ENCODE assay signal across 8 cellular contexts in genomic region chr15:58748787-58749531, GRCh38. TPM values are rescaled to one million over a fixed set of nuclear protein-coding genes. Genes with fewer than 3 reads are reported as not detected.
DNase-seq lines count a peak whose midpoint lies in the region; ATAC-seq and TF ChIP-seq lines count a peak whose summit lies in the region.

No MANE protein-coding gene starts in this region.

- H3K27me3 Mint-ChIP-seq in CD8-positive, alpha-beta T cell (ENCODE audit: low read depth) = no peaks in the 10 kb centered on the region
- H3K27me3 Mint-ChIP-seq in activated naive CD8-positive, alpha-beta T cell treated with anti-CD3 and anti-CD28 coated beads, Interleukin-2, amount 50 U/mL, for 24 hours = no peaks in the 10 kb centered on the region
- H3K27me3 Mint-ChIP-seq in progenitor cell of endocrine pancreas = no peaks in the 10 kb centered on the region

- no peaks in the 10 kb centered on the region for H3K36me3 ChIP-seq in CD8-positive, alpha-beta T cell (ENCODE audit: insufficient read depth, low read length)
- no peaks in the 10 kb centered on the region for H3K36me3 ChIP-seq in SK-N-MC (ENCODE audit: insufficient read depth, low read length)
- no peaks in the 10 kb centered on the region for H3K36me3 ChIP-seq in left ventricle myocardium inferior

- peaks cover 46% of the 10 kb centered on the region for H3K4me1 Mint-ChIP-seq in CD8-positive, alpha-beta T cell (ENCODE audit: low read depth)
- H3K4me1 Mint-ChIP-seq in activated naive CD8-positive, alpha-beta T cell treated with anti-CD3 and anti-CD28 coated beads, Interleukin-2, amount 50 U/mL, for 24 hours = peaks cover 40% of the 10 kb centered on the region
- H3K4me1 Mint-ChIP-seq in progenitor cell of endocrine pancreas (ENCODE audit: low read depth) = peaks cover 22% of the 10 kb centered on the region

- peak in 6 of 7 experiments; percentile 22 to 66 (median 45) for DNase-seq in CD8-positive, alpha-beta T cell
- DNase-seq in SK-N-MC (ENCODE audit: low read depth, low spot score) (no peak), left ventricle myocardium inferior (peak; percentile 61), progenitor cell of endocrine pancreas (ENCODE audit: low spot score, unreplicated experiment) (peak; percentile 54), NCI-H446 treated with DMSO at 0.1 percent for 48 hours (lab: John Stamatoyannopoulos, UW) (no peak)
- DNase-seq in activated naive CD8-positive, alpha-beta T cell treated with anti-CD3 and anti-CD28 coated beads, Interleukin-2, amount 50 U/mL, for 24 hours = peak; percentile 53

- H3K9ac ChIP-seq in SK-N-MC (ENCODE audit: insufficient read length) = peak overlapping the region; percentile 65

- H3K27me3 ChIP-seq in CD8-positive, alpha-beta T cell (ENCODE audit: insufficient read depth, low read length) = no peaks in the 10 kb centered on the region
- H3K27me3 ChIP-seq in left ventricle myocardium inferior (ENCODE audit: low read depth) = no peaks in the 10 kb centered on the region

- peak; percentile 18 for ATAC-seq in CD8-positive, alpha-beta T cell
- peak; percentile 33 for ATAC-seq in GM19452 (IDR thresholded peaks at IDR 0.05; ENCODE audit: unreplicated experiment)
- ATAC-seq in HG03520 (IDR thresholded peaks at IDR 0.05; ENCODE audit: unreplicated experiment) = peak; percentile 22
- peak; percentile 8 for ATAC-seq in activated naive CD8-positive, alpha-beta T cell treated with anti-CD3 and anti-CD28 coated beads, Interleukin-2, amount 50 U/mL, for 24 hours

- POLR2A ChIA-PET in CD8-positive, alpha-beta T cell (lab: Charles Lee) = interaction anchor here (1.1 to 5.4 kb wide), 2 partner anchors 12 to 21 kb away, joined by 4 to 62 read pairs; partner anchors contain the start of gene MINDY2

- no peaks in the 10 kb centered on the region for H3K9me3 Mint-ChIP-seq in CD8-positive, alpha-beta T cell
- no peaks in the 10 kb centered on the region for H3K9me3 Mint-ChIP-seq in activated naive CD8-positive, alpha-beta T cell treated with anti-CD3 and anti-CD28 coated beads, Interleukin-2, amount 50 U/mL, for 24 hours
- no peaks in the 10 kb centered on the region for H3K9me3 Mint-ChIP-seq in progenitor cell of endocrine pancreas (ENCODE audit: low read depth)

- peaks cover 11% of the 10 kb centered on the region for H3K36me3 Mint-ChIP-seq in CD8-positive, alpha-beta T cell
- peaks cover 8% of the 10 kb centered on the region for H3K36me3 Mint-ChIP-seq in activated naive CD8-positive, alpha-beta T cell treated with anti-CD3 and anti-CD28 coated beads, Interleukin-2, amount 50 U/mL, for 24 hours (ENCODE audit: low read depth)
- H3K36me3 Mint-ChIP-seq in progenitor cell of endocrine pancreas (ENCODE audit: insufficient read depth) = no peaks in the 10 kb centered on the region

- CTCF ChIA-PET in CD8-positive, alpha-beta T cell (lab: Charles Lee) = interaction anchor here (0.9 to 2.5 kb wide), 4 partner anchors 9 to 479 kb away, joined by 3 to 8 read pairs (median 3); partner anchors contain the start of gene MINDY2

- H3K4me1 ChIP-seq in CD8-positive, alpha-beta T cell (ENCODE audit: insufficient read depth, low read length) = peaks cover 27% of the 10 kb centered on the region
- H3K4me1 ChIP-seq in left ventricle myocardium inferior = peaks cover 56% of the 10 kb centered on the region

- peak overlapping the region; percentile 78 for H3K27ac ChIP-seq in CD8-positive, alpha-beta T cell (ENCODE audit: low read depth, low read length)
- H3K27ac ChIP-seq in SK-N-MC = peak overlapping the region; percentile 91
- peak overlapping the region; percentile 98 for H3K27ac ChIP-seq in left ventricle myocardium inferior (replicated peaks)

- intact Hi-C loops in CD8-positive, alpha-beta T cell (cut with DNase I, micrococcal nuclease) = loop anchor here (1.0 to 10.0 kb wide), 7 partner anchors 22 to 908 kb away; partner anchors contain the start of genes MINDY2 (in 2 of the 2), GTF2A2 (in 1 of the 2), RNF111 (in 1 of the 2) and SLTM (in 1 of the 2)
- intact Hi-C loops in left ventricle myocardium inferior (cut with micrococcal nuclease) = loop anchor here (10.0 kb wide), 1 partner anchor 64 kb away; no protein-coding TSS in a partner anchor

- H3K4me3 Mint-ChIP-seq in CD8-positive, alpha-beta T cell = peak overlapping the region; percentile 98
- peak overlapping the region; percentile 95 for H3K4me3 Mint-ChIP-seq in activated naive CD8-positive, alpha-beta T cell treated with anti-CD3 and anti-CD28 coated beads, Interleukin-2, amount 50 U/mL, for 24 hours
- peak overlapping the region; percentile 99 for H3K4me3 Mint-ChIP-seq in progenitor cell of endocrine pancreas (ENCODE audit: low read depth)

- no peak for TF ChIP-seq CTCF in CD8-positive, alpha-beta T cell (IDR thresholded peaks at IDR 0.05)
- TF ChIP-seq CTCF in left ventricle myocardium inferior (IDR thresholded peaks at IDR 0.05; ENCODE audit: borderline replicate concordance) (no peak), progenitor cell of endocrine pancreas (IDR thresholded peaks at IDR 0.05; ENCODE audit: unreplicated experiment) (no peak)

- H3K9me3 ChIP-seq in CD8-positive, alpha-beta T cell (ENCODE audit: low read length) = no peaks in the 10 kb centered on the region
- H3K9me3 ChIP-seq in SK-N-MC (ENCODE audit: low read depth, low read length) (no peaks in the 10 kb centered on the region), left ventricle myocardium inferior (replicated peaks) (no peaks in the 10 kb centered on the region)

- peak overlapping the region; percentile 98 for H3K4me3 ChIP-seq in CD8-positive, alpha-beta T cell (ENCODE audit: low read depth, low read length)
- H3K4me3 ChIP-seq in SK-N-MC = peak overlapping the region; percentile 80
- peak overlapping the region; percentile 89 for H3K4me3 ChIP-seq in left ventricle myocardium inferior

- peak overlapping the region; percentile 96 for H3K27ac Mint-ChIP-seq in CD8-positive, alpha-beta T cell
- peak overlapping the region; percentile 89 for H3K27ac Mint-ChIP-seq in activated naive CD8-positive, alpha-beta T cell treated with anti-CD3 and anti-CD28 coated beads, Interleukin-2, amount 50 U/mL, for 24 hours
- H3K27ac Mint-ChIP-seq in progenitor cell of endocrine pancreas = peak overlapping the region; percentile 99

RNA-seq across cellular contexts. Expression of gene ADAM10, which starts 0.5 kb away (rescaled TPM):
- total RNA-seq in CD8-positive, alpha-beta T cell = 10 to 100 TPM; 64.2 to 67.8 TPM
- 74.0 TPM for total RNA-seq in left ventricle myocardium inferior
- total RNA-seq in progenitor cell of endocrine pancreas = 237 and 238 TPM in 2 replicates

RNA-seq across cellular contexts. Expression of gene MINDY2, which starts 22.1 kb away (rescaled TPM):
- total RNA-seq in CD8-positive, alpha-beta T cell = 1 to 10 TPM; 4.7 to 4.9 TPM
- total RNA-seq in left ventricle myocardium inferior = 40.5 TPM
- 23.1 and 27.1 TPM in 2 replicates for total RNA-seq in progenitor cell of endocrine pancreas

Comparison
In these comparisons a context has a peak if more than half of its experiments do, and no peak if none do; other contexts are left out.
1. DNase-seq: peak in CD8-positive, alpha-beta T cell (6 of 7), activated naive CD8-positive, alpha-beta T cell treated with anti-CD3 and anti-CD28 coated beads, Interleukin-2, amount 50 U/mL, for 24 hours (single experiment), left ventricle myocardium inferior (single experiment) and progenitor cell of endocrine pancreas (single experiment); none in SK-N-MC (single experiment) and NCI-H446 treated with DMSO at 0.1 percent for 48 hours (single experiment).
2. Peak in every context shown above with its lines, with median percentiles within 50 percentile points of each other: ATAC-seq, H3K27ac ChIP-seq, H3K4me3 ChIP-seq, H3K27ac Mint-ChIP-seq and H3K4me3 Mint-ChIP-seq.